8 cellular contexts compared by ENCODE assay signal in the genomic region with DNA sequence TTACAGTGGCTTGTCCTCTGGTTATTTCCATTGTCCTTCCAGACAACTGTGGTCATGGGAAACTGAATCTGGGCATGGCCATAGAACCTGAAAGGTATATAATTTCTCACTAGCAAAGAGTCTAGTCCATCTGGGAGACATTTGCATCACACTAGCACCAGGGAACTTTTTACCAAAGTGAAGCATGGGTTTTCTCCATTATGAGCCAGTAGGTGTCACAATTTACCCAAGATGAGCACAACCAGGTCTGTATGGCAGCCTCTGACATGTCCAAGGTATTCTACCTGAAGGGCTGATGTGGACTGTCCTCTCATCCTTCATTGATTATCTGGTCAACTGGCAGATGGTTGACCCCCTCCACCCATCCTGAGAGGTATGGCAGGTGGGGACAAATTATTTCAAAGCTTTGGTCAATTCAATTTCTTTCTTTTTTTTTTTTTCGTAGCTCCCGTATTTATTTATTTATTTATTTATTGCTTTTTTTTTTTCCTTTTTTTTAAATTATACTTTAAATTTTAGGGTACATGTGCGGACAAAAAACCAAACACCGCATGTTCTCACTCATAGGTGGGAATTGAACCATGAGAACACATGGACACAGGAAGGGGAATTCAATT.
DNase-seq lines count a peak whose midpoint lies in the region; ATAC-seq, FAIRE-seq and TF ChIP-seq lines count a peak whose summit lies in the region.

No MANE protein-coding gene starts in this region.

- no peak overlapping the region for H3K4me3 Mint-ChIP-seq in neural progenitor cell
- no peak overlapping the region for H3K4me3 Mint-ChIP-seq in CD8-positive, alpha-beta T cell

- TF ChIP-seq CTCF in AG04450 (IDR thresholded peaks at IDR 0.05; ENCODE audit: low read depth, low read length) (peak; percentile 51), VCaP (conservative IDR thresholded peaks at IDR 0.05) (peak; percentile 73), neural progenitor cell (IDR thresholded peaks at IDR 0.05) (peak; percentile 70), vagina (IDR thresholded peaks at IDR 0.05) (no peak)
- no peak for TF ChIP-seq CTCF in CD8-positive, alpha-beta T cell (IDR thresholded peaks at IDR 0.05)

- POLR2A ChIA-PET in AG04450 (lab: Yijun Ruan, JAX) = no interaction called here
- POLR2A ChIA-PET in CD8-positive, alpha-beta T cell (lab: Charles Lee) = no interaction called here

- H3K9ac ChIP-seq in neural progenitor cell = no peak overlapping the region

- CTCF ChIA-PET in AG04450 (lab: Charles Lee) = interaction anchor here (0.7 to 1.0 kb wide), 5 partner anchors 9 to 62 kb away, joined by 3 to 4 read pairs (median 3); no protein-coding TSS in a partner anchor
- CTCF ChIA-PET in CD8-positive, alpha-beta T cell (lab: Charles Lee) = interaction anchor here (0.6 to 0.7 kb wide), 2 partner anchors 22 to 1803 kb away, joined by 3 to 5 read pairs; no protein-coding TSS in a partner anchor

- FAIRE-seq in RCC 7860 (lab: Jason Lieb, UNC) = no peak

- H3K27ac ChIP-seq in AG04450 (ENCODE audit: low read depth, low read length) (no peak overlapping the region), VCaP (no peak overlapping the region), neural progenitor cell (no peak overlapping the region), vagina (no peak overlapping the region)
- H3K27ac ChIP-seq in CD8-positive, alpha-beta T cell (ENCODE audit: low read depth, low read length) = no peak overlapping the region

- ATAC-seq in GM18868 (IDR thresholded peaks at IDR 0.05; ENCODE audit: unreplicated experiment) = peak; percentile 71
- no peak for ATAC-seq in CD8-positive, alpha-beta T cell

- H3F3A ChIP-seq in neural progenitor cell (ENCODE audit: low read depth) = no peaks in the 10 kb centered on the region

- H3K27me3 ChIP-seq in AG04450 (ENCODE audit: control insufficient read depth, insufficient read depth, low read length) (no peaks in the 10 kb centered on the region), neural progenitor cell (no peaks in the 10 kb centered on the region), vagina (no peaks in the 10 kb centered on the region)
- no peaks in the 10 kb centered on the region for H3K27me3 ChIP-seq in CD8-positive, alpha-beta T cell (ENCODE audit: insufficient read depth, low read length)

- intact Hi-C loops in vagina (cut with DNase I) = no loop called here
- intact Hi-C loops in CD8-positive, alpha-beta T cell (cut with DNase I, micrococcal nuclease) = no loop called here

- H3K36me3 Mint-ChIP-seq in neural progenitor cell = no peaks in the 10 kb centered on the region
- H3K36me3 Mint-ChIP-seq in CD8-positive, alpha-beta T cell = no peaks in the 10 kb centered on the region

- H3K4me3 ChIP-seq in AG04450 (ENCODE audit: low read depth, low read length) (no peak overlapping the region), neural progenitor cell (no peak overlapping the region), vagina (no peak overlapping the region)
- no peak overlapping the region for H3K4me3 ChIP-seq in CD8-positive, alpha-beta T cell (ENCODE audit: low read depth, low read length)

- H3K9me3 ChIP-seq in AG04450 (ENCODE audit: control insufficient read depth, insufficient read depth, low read length) (no peaks in the 10 kb centered on the region), neural progenitor cell (ENCODE audit: low read depth) (no peaks in the 10 kb centered on the region), vagina (no peaks in the 10 kb centered on the region)
- no peaks in the 10 kb centered on the region for H3K9me3 ChIP-seq in CD8-positive, alpha-beta T cell (ENCODE audit: low read length)

- H3K79me2 ChIP-seq in neural progenitor cell (ENCODE audit: low read depth) = no peaks in the 10 kb centered on the region

- H4K20me1 ChIP-seq in neural progenitor cell (ENCODE audit: low read depth) = no peaks in the 10 kb centered on the region

- peaks cover 10% of the 10 kb centered on the region for H3K4me1 Mint-ChIP-seq in neural progenitor cell
- H3K4me1 Mint-ChIP-seq in CD8-positive, alpha-beta T cell (ENCODE audit: low read depth) = no peaks in the 10 kb centered on the region

- no peak for DNase-seq in AG04450 (ENCODE audit: low read depth, low spot score)
- peak; percentile 11 for DNase-seq in KBM-7
- peak; percentile 66 for DNase-seq in neural progenitor cell (ENCODE audit: low spot score)
- no peak for DNase-seq in vagina (ENCODE audit: extremely low spot score in 2 of 2)
- no peak for DNase-seq in RCC 7860 (ENCODE audit: low spot score)
- no peak for DNase-seq in CD8-positive, alpha-beta T cell

- H3K4me1 ChIP-seq in neural progenitor cell = no peaks in the 10 kb centered on the region
- no peaks in the 10 kb centered on the region for H3K4me1 ChIP-seq in vagina
- H3K4me1 ChIP-seq in CD8-positive, alpha-beta T cell (ENCODE audit: insufficient read depth, low read length) = no peaks in the 10 kb centered on the region

- H3K27ac Mint-ChIP-seq in neural progenitor cell = no peak overlapping the region
- H3K27ac Mint-ChIP-seq in CD8-positive, alpha-beta T cell = no peak overlapping the region

- no peaks in the 10 kb centered on the region for H3K9me3 Mint-ChIP-seq in neural progenitor cell
- no peaks in the 10 kb centered on the region for H3K9me3 Mint-ChIP-seq in CD8-positive, alpha-beta T cell

- in situ Hi-C loops in KBM-7 (cut with MboI; ENCODE audit: low pct_unique_long_range_greater_than_20kb, low sequenced_read_pairs) = no loop called here

- no peak overlapping the region for H2AFZ ChIP-seq in neural progenitor cell (replicated peaks)

- no peaks in the 10 kb centered on the region for H3K27me3 Mint-ChIP-seq in neural progenitor cell (ENCODE audit: insufficient read depth, low read depth)
- peaks cover 6% of the 10 kb centered on the region for H3K27me3 Mint-ChIP-seq in CD8-positive, alpha-beta T cell (ENCODE audit: low read depth)

- TF ChIP-seq POLR2A in vagina (IDR thresholded peaks at IDR 0.05) = no peak

- H3K4me2 ChIP-seq in neural progenitor cell = no peak overlapping the region

- H3K36me3 ChIP-seq in neural progenitor cell = no peaks in the 10 kb centered on the region
- no peaks in the 10 kb centered on the region for H3K36me3 ChIP-seq in vagina
- H3K36me3 ChIP-seq in CD8-positive, alpha-beta T cell (ENCODE audit: insufficient read depth, low read length) = no peaks in the 10 kb centered on the region

Comparison
In these comparisons a context has a peak if more than half of its experiments do, and no peak if none do; other contexts are left out.
1. DNase-seq: peak in KBM-7 (single experiment) and neural progenitor cell (single experiment); none in AG04450 (single experiment), vagina (0 of 2), RCC 7860 (single experiment) and CD8-positive, alpha-beta T cell (0 of 7).
2. CTCF ChIP-seq: peak in AG04450 (single experiment), VCaP (single experiment) and neural progenitor cell (single experiment); none in vagina (0 of 3) and CD8-positive, alpha-beta T cell (single experiment).